1 cellular context compared by ENCODE assay signal in the genomic region with DNA sequence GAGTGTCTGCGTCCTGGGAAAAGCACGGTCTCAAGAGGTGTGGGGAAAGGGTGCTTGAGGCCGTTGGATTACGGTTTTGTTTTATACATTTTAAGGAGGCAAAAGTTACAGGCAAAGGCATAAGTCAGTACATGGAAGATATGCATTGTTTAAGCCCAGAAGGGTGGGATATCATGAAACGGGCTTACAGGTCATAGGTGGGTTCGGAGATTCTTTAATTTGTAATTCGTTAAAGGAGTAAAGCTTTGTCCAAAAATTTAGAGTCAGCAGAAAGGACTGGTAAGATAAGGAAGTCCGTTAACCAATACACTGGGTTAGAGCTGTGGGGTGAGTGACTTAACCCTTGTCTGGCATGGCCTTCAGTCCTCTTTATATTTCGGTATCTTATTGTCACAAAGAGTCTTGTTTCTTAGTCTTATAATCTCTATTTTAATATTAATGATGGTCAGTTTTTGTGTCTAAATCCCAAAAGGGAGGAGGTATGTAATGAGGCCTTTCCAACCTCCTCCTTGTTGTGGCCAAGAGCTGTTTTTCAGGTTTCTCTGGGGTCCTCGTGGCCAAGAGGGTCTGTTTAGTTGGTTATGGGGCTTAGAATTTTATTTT.
TF ChIP-seq lines count a peak whose summit lies in the region.

No MANE protein-coding gene starts in this region.

TF ChIP-seq in SK-N-SH, 30 proteins besides CTCF, POLR2A, EP300 and RAD21 (continued from another document):
- TF ChIP-seq, protein P1, sequence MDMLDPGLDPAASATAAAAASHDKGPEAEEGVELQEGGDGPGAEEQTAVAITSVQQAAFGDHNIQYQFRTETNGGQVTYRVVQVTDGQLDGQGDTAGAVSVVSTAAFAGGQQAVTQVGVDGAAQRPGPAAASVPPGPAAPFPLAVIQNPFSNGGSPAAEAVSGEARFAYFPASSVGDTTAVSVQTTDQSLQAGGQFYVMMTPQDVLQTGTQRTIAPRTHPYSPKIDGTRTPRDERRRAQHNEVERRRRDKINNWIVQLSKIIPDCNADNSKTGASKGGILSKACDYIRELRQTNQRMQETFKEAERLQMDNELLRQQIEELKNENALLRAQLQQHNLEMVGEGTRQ (IDR thresholded peaks at IDR 0.05; ENCODE audit: borderline replicate concordance, low read depth, low read length) = no peak
- TF ChIP-seq GABPA (IDR thresholded peaks at IDR 0.05; ENCODE audit: low read depth) (no peak), GATA2 (CRISPR knock-in tag; IDR thresholded peaks at IDR 0.05) (no peak), MXI1 (IDR thresholded peaks at IDR 0.05; ENCODE audit: low read depth, low read length) (no peak), SMC3 (IDR thresholded peaks at IDR 0.05; ENCODE audit: low read depth, low read length) (no peak), ELF1 (IDR thresholded peaks at IDR 0.05) (no peak), NFIC (IDR thresholded peaks at IDR 0.05; ENCODE audit: borderline replicate concordance) (no peak)
- TF ChIP-seq, protein P2, sequence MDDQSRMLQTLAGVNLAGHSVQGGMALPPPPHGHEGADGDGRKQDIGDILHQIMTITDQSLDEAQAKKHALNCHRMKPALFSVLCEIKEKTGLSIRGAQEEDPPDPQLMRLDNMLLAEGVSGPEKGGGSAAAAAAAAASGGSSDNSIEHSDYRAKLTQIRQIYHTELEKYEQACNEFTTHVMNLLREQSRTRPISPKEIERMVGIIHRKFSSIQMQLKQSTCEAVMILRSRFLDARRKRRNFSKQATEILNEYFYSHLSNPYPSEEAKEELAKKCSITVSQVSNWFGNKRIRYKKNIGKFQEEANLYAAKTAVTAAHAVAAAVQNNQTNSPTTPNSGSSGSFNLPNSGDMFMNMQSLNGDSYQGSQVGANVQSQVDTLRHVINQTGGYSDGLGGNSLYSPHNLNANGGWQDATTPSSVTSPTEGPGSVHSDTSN (IDR thresholded peaks at IDR 0.05) = no peak
- TF ChIP-seq, protein P3, sequence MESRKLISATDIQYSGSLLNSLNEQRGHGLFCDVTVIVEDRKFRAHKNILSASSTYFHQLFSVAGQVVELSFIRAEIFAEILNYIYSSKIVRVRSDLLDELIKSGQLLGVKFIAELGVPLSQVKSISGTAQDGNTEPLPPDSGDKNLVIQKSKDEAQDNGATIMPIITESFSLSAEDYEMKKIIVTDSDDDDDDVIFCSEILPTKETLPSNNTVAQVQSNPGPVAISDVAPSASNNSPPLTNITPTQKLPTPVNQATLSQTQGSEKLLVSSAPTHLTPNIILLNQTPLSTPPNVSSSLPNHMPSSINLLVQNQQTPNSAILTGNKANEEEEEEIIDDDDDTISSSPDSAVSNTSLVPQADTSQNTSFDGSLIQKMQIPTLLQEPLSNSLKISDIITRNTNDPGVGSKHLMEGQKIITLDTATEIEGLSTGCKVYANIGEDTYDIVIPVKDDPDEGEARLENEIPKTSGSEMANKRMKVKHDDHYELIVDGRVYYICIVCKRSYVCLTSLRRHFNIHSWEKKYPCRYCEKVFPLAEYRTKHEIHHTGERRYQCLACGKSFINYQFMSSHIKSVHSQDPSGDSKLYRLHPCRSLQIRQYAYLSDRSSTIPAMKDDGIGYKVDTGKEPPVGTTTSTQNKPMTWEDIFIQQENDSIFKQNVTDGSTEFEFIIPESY (IDR thresholded peaks at IDR 0.05; ENCODE audit: borderline replicate concordance, low read depth) = no peak
